20 cellular contexts compared by ENCODE assay signal in genomic region chr2:196145256-196145655, GRCh38. TPM values are rescaled to one million over a fixed set of nuclear protein-coding genes. Genes with fewer than 3 reads are reported as not detected.
DNase-seq lines count a peak whose midpoint lies in the region; ATAC-seq and TF ChIP-seq lines count a peak whose summit lies in the region.
"Had no signal": no experiment of that assay in that cellular context is flagged by ENCODE, and none has a peak within 500 bp of the region (broad histone marks: within the 10 kb centered on the region; RNA-seq: fewer than 3 reads in every experiment).

No MANE protein-coding gene starts in this region.

- peak overlapping the region; percentile 11 for H3K4me3 Mint-ChIP-seq in stimulated activated naive CD8-positive, alpha-beta T cell treated with anti-CD3 and anti-CD28 coated beads, Interleukin-15, Interleukin-2, amounts not matched to agents 100 ng/mL and 50 ng/mL, for 24 hours
- H3K4me3 Mint-ChIP-seq in activated CD8-positive, alpha-beta T cell treated with anti-CD3 and anti-CD28 coated beads for 36 hours = peak overlapping the region; percentile 14
- peak overlapping the region; percentile 55 to 64 for H3K4me3 Mint-ChIP-seq in stimulated activated naive CD8-positive, alpha-beta T cell treated with anti-CD3 and anti-CD28 coated beads, Interleukin-15, amount 100 ng/mL, for 72 hours
- H3K4me3 Mint-ChIP-seq: mesothelial cell of epicardium, neural crest cell had no signal

- CTCF ChIA-PET in activated CD8-positive, alpha-beta T cell treated with anti-CD3 and anti-CD28 coated beads for 36 hours (lab: Charles Lee) = interaction anchor here (0.7 to 2.2 kb wide), 3 partner anchors 77 to 103 kb away, joined by 3 to 5 read pairs (median 3); partner anchors contain the start of gene DNAH7

- POLR2A ChIA-PET in activated CD8-positive, alpha-beta T cell treated with anti-CD3 and anti-CD28 coated beads for 36 hours (lab: Charles Lee) = interaction anchor here (0.6 to 1.9 kb wide), 6 partner anchors 8 to 566 kb away, joined by 3 to 10 read pairs (median 3); no protein-coding TSS in a partner anchor

- H3K27ac Mint-ChIP-seq in stimulated activated naive CD8-positive, alpha-beta T cell treated with anti-CD3 and anti-CD28 coated beads, Interleukin-15, Interleukin-2, amounts not matched to agents 100 ng/mL and 50 ng/mL, for 24 hours = peak overlapping the region; percentile 75
- H3K27ac Mint-ChIP-seq in activated CD8-positive, alpha-beta T cell treated with anti-CD3 and anti-CD28 coated beads for 36 hours = peak overlapping the region; percentile 79
- H3K27ac Mint-ChIP-seq in stimulated activated naive CD8-positive, alpha-beta T cell treated with anti-CD3 and anti-CD28 coated beads, Interleukin-15, amount 100 ng/mL, for 72 hours = peak overlapping the region; percentile 57 to 89
- H3K27ac Mint-ChIP-seq: mesothelial cell of epicardium had no signal

- intact Hi-C loops in activated CD8-positive, alpha-beta T cell treated with anti-CD3 and anti-CD28 coated beads for 36 hours (cut with micrococcal nuclease) = loop anchor here (5.0 kb wide), 2 partner anchors 68 to 132 kb away; no protein-coding TSS in a partner anchor

- peaks cover 97% of the 10 kb centered on the region for H3K36me3 Mint-ChIP-seq in stimulated activated naive CD8-positive, alpha-beta T cell treated with anti-CD3 and anti-CD28 coated beads, Interleukin-15, Interleukin-2, amounts not matched to agents 100 ng/mL and 50 ng/mL, for 24 hours (ENCODE audit: low read depth)
- H3K36me3 Mint-ChIP-seq in activated CD8-positive, alpha-beta T cell treated with anti-CD3 and anti-CD28 coated beads for 36 hours (ENCODE audit: low read depth) = peaks cover 88% of the 10 kb centered on the region

- peaks cover 97% of the 10 kb centered on the region for H3K4me1 Mint-ChIP-seq in stimulated activated naive CD8-positive, alpha-beta T cell treated with anti-CD3 and anti-CD28 coated beads, Interleukin-15, Interleukin-2, amounts not matched to agents 100 ng/mL and 50 ng/mL, for 24 hours (ENCODE audit: low read depth)
- peaks cover 82% of the 10 kb centered on the region for H3K4me1 Mint-ChIP-seq in activated CD8-positive, alpha-beta T cell treated with anti-CD3 and anti-CD28 coated beads for 36 hours (ENCODE audit: low read depth)
- H3K4me1 Mint-ChIP-seq in stimulated activated naive CD8-positive, alpha-beta T cell treated with anti-CD3 and anti-CD28 coated beads, Interleukin-15, amount 100 ng/mL, for 72 hours = peaks cover 77% of the 10 kb centered on the region
- H3K4me1 Mint-ChIP-seq: mesothelial cell of epicardium, neural crest cell had no signal

- peak overlapping the region; percentile 63 for H3K27ac ChIP-seq in epithelial cell of prostate
- H3K27ac ChIP-seq: body of pancreas, KMS-11, prostate gland, upper lobe of left lung had no signal

- no peaks in the 10 kb centered on the region for H3K27me3 Mint-ChIP-seq in stimulated activated naive CD8-positive, alpha-beta T cell treated with anti-CD3 and anti-CD28 coated beads, Interleukin-15, Interleukin-2, amounts not matched to agents 100 ng/mL and 50 ng/mL, for 24 hours
- H3K27me3 Mint-ChIP-seq in activated CD8-positive, alpha-beta T cell treated with anti-CD3 and anti-CD28 coated beads for 36 hours = no peaks in the 10 kb centered on the region
- no peaks in the 10 kb centered on the region for H3K27me3 Mint-ChIP-seq in stimulated activated naive CD8-positive, alpha-beta T cell treated with anti-CD3 and anti-CD28 coated beads, Interleukin-15, amount 100 ng/mL, for 72 hours

- no peaks in the 10 kb centered on the region for H3K9me3 Mint-ChIP-seq in stimulated activated naive CD8-positive, alpha-beta T cell treated with anti-CD3 and anti-CD28 coated beads, Interleukin-15, Interleukin-2, amounts not matched to agents 100 ng/mL and 50 ng/mL, for 24 hours
- no peaks in the 10 kb centered on the region for H3K9me3 Mint-ChIP-seq in activated CD8-positive, alpha-beta T cell treated with anti-CD3 and anti-CD28 coated beads for 36 hours
- H3K9me3 Mint-ChIP-seq in stimulated activated naive CD8-positive, alpha-beta T cell treated with anti-CD3 and anti-CD28 coated beads, Interleukin-15, amount 100 ng/mL, for 72 hours = no peaks in the 10 kb centered on the region
- H3K9me3 Mint-ChIP-seq: mesothelial cell of epicardium, neural crest cell had no signal

- no peak for DNase-seq in stimulated activated naive CD8-positive, alpha-beta T cell treated with anti-CD3 and anti-CD28 coated beads, Interleukin-15, Interleukin-2, amounts not matched to agents 100 U/mL and 50 U/mL, for 24 hours
- no peak for DNase-seq in activated CD8-positive, alpha-beta T cell treated with anti-CD3 and anti-CD28 coated beads for 36 hours
- no peak for DNase-seq in epithelial cell of prostate (ENCODE audit: low read depth, low spot score)
- no peak for DNase-seq in stimulated activated naive CD8-positive, alpha-beta T cell treated with anti-CD3 and anti-CD28 coated beads, Interleukin-15, amount 100 ng/mL, for 72 hours
- no peak for DNase-seq in NCI-H345 (lab: John Stamatoyannopoulos, UW)
- DNase-seq: activated effector memory CD4-positive, alpha-beta T cell treated with Interleukin-2 at 50 U/mL for 16 hours; body of pancreas; NCI-H1694 treated with DMSO at 0.1 percent for 48 hours; NCI-H82; OCI-M1; upper lobe of left lung had no signal

- no peak for ATAC-seq in stimulated activated naive CD8-positive, alpha-beta T cell treated with anti-CD3 and anti-CD28 coated beads, Interleukin-15, Interleukin-2, amounts not matched to agents 100 U/mL and 50 U/mL, for 24 hours
- ATAC-seq in activated CD8-positive, alpha-beta T cell treated with anti-CD3 and anti-CD28 coated beads for 36 hours = no peak
- ATAC-seq in stimulated activated naive CD8-positive, alpha-beta T cell treated with anti-CD3 and anti-CD28 coated beads, Interleukin-15, amount 100 ng/mL, for 72 hours = no peak
- ATAC-seq in HG02588 (IDR thresholded peaks at IDR 0.05; ENCODE audit: unreplicated experiment) = no peak
- ATAC-seq in GM21423 (IDR thresholded peaks at IDR 0.05; ENCODE audit: unreplicated experiment) = no peak
- ATAC-seq: body of pancreas, left lobe of liver, Right ventricle myocardium inferior had no signal

- TF ChIP-seq CTCF in activated CD8-positive, alpha-beta T cell treated with anti-CD3 and anti-CD28 coated beads for 36 hours (IDR thresholded peaks at IDR 0.05) = no peak

RNA-seq across cellular contexts. Expression of gene STK17B, which starts 26.1 kb away (rescaled TPM):
- total RNA-seq in activated CD8-positive, alpha-beta T cell treated with anti-CD3 and anti-CD28 coated beads for 36 hours = 100 to 1,000 TPM; 237 to 250 TPM
